In genomic region chr10:121921541-121921940, GRCh38 we compare ENCODE assay signal across 8 cellular contexts. TPM values are rescaled to one million over a fixed set of nuclear protein-coding genes. Genes with fewer than 3 reads are reported as not detected.
DNase-seq lines count a peak whose midpoint lies in the region; ATAC-seq and TF ChIP-seq lines count a peak whose summit lies in the region.
"Not testable (repeated sequence)": the region's sequence is repeated elsewhere in the genome, so short reads cannot be mapped to it uniquely, and the experiment has no call there.

No MANE protein-coding gene starts in this region.

- WGBS in hepatocyte (ENCODE audit: low lambda C conversion rate, missing lambda C conversion rate): 26% methylated on average over 7 of the region's 7 CpGs

- H3K27ac Mint-ChIP-seq in nephron progenitor cell: peak overlapping the region; percentile 73
- peak overlapping the region; percentile 14 for H3K27ac Mint-ChIP-seq in stimulated activated naive B cell treated with anti-CD40 and anti-IgM and Interleukin-4, amounts not matched to agents 10 μg/mL and 1 μg/mL and 100 μg/mL, for 72 hours

- H3K4me3 Mint-ChIP-seq in nephron progenitor cell; stimulated activated naive B cell treated with anti-CD40 and anti-IgM and Interleukin-4, amounts not matched to agents 10 μg/mL and 1 μg/mL and 100 μg/mL, for 72 hours: not testable (repeated sequence)

- DNase-seq in BE2C: peak; percentile 63
- not testable (repeated sequence) for DNase-seq in OCI-LY7 (ENCODE audit: low spot score); nephron progenitor cell; stimulated activated naive B cell treated with anti-CD40 and anti-IgM and Interleukin-4, amounts not matched to agents 10 μg/mL and 1 μg/mL and 100 μg/mL, for 72 hours
- peak; percentile 79 for DNase-seq in amniotic epithelial cell (ENCODE audit: low read depth)
- peak in 3 of 10 donors; percentile 39 to 53 (median 48) for DNase-seq in dorsolateral prefrontal cortex
- DNase-seq in head of caudate nucleus: peak in 30 of 42 donors; percentile 12 to 75 (median 30)
- peak; percentile 25 for DNase-seq in hepatocyte (ENCODE audit: low spot score)

- H3K27ac ChIP-seq in OCI-LY7 (ENCODE audit: low read depth, low read length, poor library complexity, severe bottlenecking) (peak overlapping the region; percentile 38), dorsolateral prefrontal cortex (peak overlapping the region in 58 of 59 donors; percentile 3 to 89 (median 79)), hepatocyte (peak overlapping the region; percentile 72)

- not testable (repeated sequence) for H3K9me3 Mint-ChIP-seq in nephron progenitor cell; stimulated activated naive B cell treated with anti-CD40 and anti-IgM and Interleukin-4, amounts not matched to agents 10 μg/mL and 1 μg/mL and 100 μg/mL, for 72 hours

- not testable (repeated sequence) for TF ChIP-seq CTCF in BE2C (IDR thresholded peaks at IDR 0.05; ENCODE audit: low read depth, low read length); OCI-LY7 (conservative IDR thresholded peaks at IDR 0.05; ENCODE audit: low read length); dorsolateral prefrontal cortex (IDR thresholded peaks at IDR 0.05 in 54 of 56, conservative IDR thresholded peaks at IDR 0.05 in 2 of 56; ENCODE audit: low read depth in 1 of 56, partially characterized antibody in 56 of 56); hepatocyte (IDR thresholded peaks at IDR 0.05; ENCODE audit: poor library complexity); nephron progenitor cell (IDR thresholded peaks at IDR 0.05)

- POLR2A ChIA-PET in OCI-LY7 (lab: Charles Lee): not testable (repeated sequence)

- peaks cover 20% of the 10 kb centered on the region for H3K4me1 Mint-ChIP-seq in nephron progenitor cell
- not testable (repeated sequence) for H3K4me1 Mint-ChIP-seq in stimulated activated naive B cell treated with anti-CD40 and anti-IgM and Interleukin-4, amounts not matched to agents 10 μg/mL and 1 μg/mL and 100 μg/mL, for 72 hours

- H3K4me2 ChIP-seq in OCI-LY7 (ENCODE audit: low read length): peak overlapping the region; percentile 36
- H3K4me2 ChIP-seq in hepatocyte: peak overlapping the region; percentile 27

- not testable (repeated sequence) for H3K9me3 ChIP-seq in BE2C; OCI-LY7 (ENCODE audit: low read length); hepatocyte (ENCODE audit: low read depth)

- not testable (repeated sequence) for H2AFZ ChIP-seq in OCI-LY7 (ENCODE audit: low read length); hepatocyte

- not testable (repeated sequence) for H3K9me2 ChIP-seq in OCI-LY7 (ENCODE audit: insufficient read depth, low read length); hepatocyte (replicated peaks; ENCODE audit: insufficient read depth)

- H3K36me3 ChIP-seq in BE2C: peaks cover 20% of the 10 kb centered on the region
- H3K36me3 ChIP-seq in OCI-LY7 (ENCODE audit: insufficient read depth, low read length): peaks cover 73% of the 10 kb centered on the region
- not testable (repeated sequence) for H3K36me3 ChIP-seq in hepatocyte (replicated peaks; ENCODE audit: insufficient read depth, low read depth)

- not testable (repeated sequence) for H3K27me3 ChIP-seq in BE2C, dorsolateral prefrontal cortex, hepatocyte

- intact Hi-C loops in OCI-LY7 (cut with micrococcal nuclease; ENCODE audit: unreplicated experiment): loop anchor here (10.0 kb wide), 1 partner anchor 1067 kb away; the partner anchor contains the start of gene WDR11
- intact Hi-C loops in dorsolateral prefrontal cortex (cut with DNase I); head of caudate nucleus (cut with DNase I): not testable (repeated sequence)

- ATAC-seq in stimulated activated naive B cell treated with anti-CD40 and anti-IgM and Interleukin-4, amounts not matched to agents 10 μg/mL and 1 μg/mL and 100 μg/mL, for 72 hours (replicated peaks): not testable (repeated sequence)

- H4K20me1 ChIP-seq in OCI-LY7 (ENCODE audit: insufficient read depth, low read length); hepatocyte (ENCODE audit: insufficient read depth, poor library complexity, severe bottlenecking): not testable (repeated sequence)

- H3K4me3 ChIP-seq in BE2C (ENCODE audit: low read depth, low read length); OCI-LY7 (ENCODE audit: low read depth, low read length, poor library complexity, severe bottlenecking); dorsolateral prefrontal cortex; hepatocyte: not testable (repeated sequence)

- not testable (repeated sequence) for BruUV-seq in OCI-LY7 (replicated peaks; lab: Mats Ljungman, UMichigan)

- CTCF ChIA-PET in OCI-LY7 (lab: Charles Lee; ENCODE audit: unreplicated experiment): not testable (repeated sequence)

- H3K36me3 Mint-ChIP-seq in nephron progenitor cell (ENCODE audit: low read depth): peaks cover 62% of the 10 kb centered on the region
- H3K36me3 Mint-ChIP-seq in stimulated activated naive B cell treated with anti-CD40 and anti-IgM and Interleukin-4, amounts not matched to agents 10 μg/mL and 1 μg/mL and 100 μg/mL, for 72 hours: peaks cover 16 to 28% of the 10 kb centered on the region in 2 donors

- H3K4me1 ChIP-seq in BE2C (peaks cover 19% of the 10 kb centered on the region), OCI-LY7 (ENCODE audit: insufficient read depth, low read length, poor library complexity, severe bottlenecking) (peaks cover 72% of the 10 kb centered on the region), hepatocyte (ENCODE audit: insufficient read depth) (peaks cover 21% of the 10 kb centered on the region)

- H3K79me2 ChIP-seq in OCI-LY7 (ENCODE audit: insufficient read depth, low read depth, low read length) (peaks cover 52% of the 10 kb centered on the region), hepatocyte (peaks cover 77% of the 10 kb centered on the region)

- not testable (repeated sequence) for H3K27me3 Mint-ChIP-seq in nephron progenitor cell (ENCODE audit: low read depth, poor library complexity); stimulated activated naive B cell treated with anti-CD40 and anti-IgM and Interleukin-4, amounts not matched to agents 10 μg/mL and 1 μg/mL and 100 μg/mL, for 72 hours

RNA-seq across cellular contexts. Expression of gene ATE1, which starts 6.3 kb away (rescaled TPM):
- 20.3 TPM for polyA plus RNA-seq in BE2C (2012; ENCODE audit: insufficient read depth, insufficient read length, low read depth)
- 14.8 and 17.8 TPM in 2 replicates for total RNA-seq in OCI-LY7 (2014; rRNA removed; shearing (Covaris generic))
- total RNA-seq in OCI-LY7 (2022): 44.7 and 45.2 TPM in 2 replicates
- total RNA-seq in dorsolateral prefrontal cortex: 10 to 100 TPM; 50.0 to 91.0 (median 68.8) TPM
- 41.7 and 48.9 TPM in 2 replicates for total RNA-seq in hepatocyte
- 13.0 and 16.9 TPM in 2 replicates for polyA plus RNA-seq in hepatocyte

RNA-seq across cellular contexts. Expression of gene NSMCE4A, which starts 53.5 kb away (rescaled TPM):
- 42.4 TPM for polyA plus RNA-seq in BE2C (2012; ENCODE audit: insufficient read depth, insufficient read length, low read depth)
- 95.6 and 105 TPM in 2 replicates for total RNA-seq in OCI-LY7 (2014; rRNA removed; shearing (Covaris generic))
- total RNA-seq in OCI-LY7 (2022) (69.5 and 77.7 TPM in 2 replicates), dorsolateral prefrontal cortex (10 to 100 TPM; 16.5 to 50.0 (median 28.4) TPM), hepatocyte (57.9 and 67.6 TPM in 2 replicates)
- 44.5 and 51.0 TPM in 2 replicates for polyA plus RNA-seq in hepatocyte
